In the genomic region with DNA sequence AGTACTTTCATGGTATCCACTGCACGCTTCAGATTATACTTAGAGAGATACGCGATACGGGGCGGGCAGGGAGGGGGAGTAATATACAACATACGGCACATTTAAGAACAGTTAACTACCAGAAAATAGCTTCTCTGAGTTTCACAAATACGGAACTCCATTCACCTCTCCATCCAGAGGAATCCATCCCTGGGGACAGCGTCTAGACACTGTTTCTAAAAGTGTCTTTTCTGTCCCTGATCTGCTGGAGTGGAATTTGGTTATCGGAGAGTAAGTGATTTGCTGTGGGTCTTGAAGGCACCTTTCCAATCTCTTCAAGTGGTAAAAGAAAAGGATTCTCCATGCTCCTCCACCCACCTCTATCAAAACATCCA, we compare ENCODE assay signal across 8 cellular contexts. TPM values are rescaled to one million over a fixed set of nuclear protein-coding genes. Genes with fewer than 3 reads are reported as not detected.
DNase-seq lines count a peak whose midpoint lies in the region; ATAC-seq and TF ChIP-seq lines count a peak whose summit lies in the region.

No MANE protein-coding gene starts in this region.

- no peaks in the 10 kb centered on the region for H3K4me1 ChIP-seq in uterus

- no peaks in the 10 kb centered on the region for H3K9me3 Mint-ChIP-seq in chondrocyte (ENCODE audit: low read depth)

- H3K36me3 ChIP-seq in uterus: no peaks in the 10 kb centered on the region

- peak overlapping the region; percentile 99 for H3K4me3 Mint-ChIP-seq in chondrocyte (ENCODE audit: unreplicated experiment)

- no peaks in the 10 kb centered on the region for H3K9me3 ChIP-seq in uterus

- TF ChIP-seq CTCF in chondrocyte (IDR thresholded peaks at IDR 0.05) (no peak), uterus (IDR thresholded peaks at IDR 0.05) (no peak)

- H3K27ac ChIP-seq in uterus: peak overlapping the region; percentile 88 to 92

- H3K27me3 Mint-ChIP-seq in chondrocyte (ENCODE audit: low read depth): no peaks in the 10 kb centered on the region

- intact Hi-C loops in uterus (cut with DNase I; ENCODE audit: low total_unique reads): no loop called here

- DNase-seq in SHP77 treated with DMSO at 0.1 percent for 48 hours (lab: John Stamatoyannopoulos, UW) (peak; percentile 2), SHP77 (lab: John Stamatoyannopoulos, UW) (no peak), NCI-H2227 treated with DMSO at 0.1 percent for 48 hours (lab: John Stamatoyannopoulos, UW) (peak; percentile 49), chondrocyte (ENCODE audit: low spot score) (no peak), medulla oblongata (ENCODE audit: extremely low spot score) (peak; percentile 46), uterus (no peak), cerebellar nuclear complex (lab: John Stamatoyannopoulos, UW) (no peak)

- H3K27ac Mint-ChIP-seq in chondrocyte (ENCODE audit: unreplicated experiment): peak overlapping the region; percentile 82

- peaks cover 64% of the 10 kb centered on the region for H3K4me1 Mint-ChIP-seq in chondrocyte (ENCODE audit: low read depth)

- peak overlapping the region; percentile 85 to 87 for H3K4me3 ChIP-seq in uterus

- no peak for TF ChIP-seq POLR2A in uterus (IDR thresholded peaks at IDR 0.05)

- no peaks in the 10 kb centered on the region for H3K27me3 ChIP-seq in uterus

- H3K36me3 Mint-ChIP-seq in chondrocyte (ENCODE audit: low read depth): peaks cover 8% of the 10 kb centered on the region

- no peak for ATAC-seq in GM18870 (IDR thresholded peaks at IDR 0.05; ENCODE audit: unreplicated experiment)

RNA-seq across cellular contexts. Expression of gene SLC35F5, which starts 0.8 kb away (rescaled TPM):
- total RNA-seq in chondrocyte: 139 to 144 TPM (median 142 TPM) in 3 replicates
- 100 to 1,000 TPM in 2 of 4 donors, 10 to 100 TPM in 2; 66.6 to 202 (median 139) TPM for total RNA-seq in uterus

Comparison
In these comparisons a context has a peak if more than half of its experiments do, and no peak if none do; other contexts are left out.
1. DNase-seq: peak in SHP77 treated with DMSO at 0.1 percent for 48 hours (single experiment), NCI-H2227 treated with DMSO at 0.1 percent for 48 hours (single experiment) and medulla oblongata (single experiment); none in SHP77 (0 of 2), chondrocyte (single experiment), uterus (0 of 2) and cerebellar nuclear complex (0 of 2).